1 cellular context compared by ENCODE assay signal in genomic region chr17:40356906-40357861, GRCh38.
TF ChIP-seq lines count a peak whose summit lies in the region.

No MANE protein-coding gene starts in this region.

TF ChIP-seq in GM12878, 131 proteins besides CTCF, POLR2A, EP300 and RAD21:
- no peak for TF ChIP-seq DPF2 (IDR thresholded peaks at IDR 0.05)
